ENCODE assay signal across 8 cellular contexts in the genomic region with DNA sequence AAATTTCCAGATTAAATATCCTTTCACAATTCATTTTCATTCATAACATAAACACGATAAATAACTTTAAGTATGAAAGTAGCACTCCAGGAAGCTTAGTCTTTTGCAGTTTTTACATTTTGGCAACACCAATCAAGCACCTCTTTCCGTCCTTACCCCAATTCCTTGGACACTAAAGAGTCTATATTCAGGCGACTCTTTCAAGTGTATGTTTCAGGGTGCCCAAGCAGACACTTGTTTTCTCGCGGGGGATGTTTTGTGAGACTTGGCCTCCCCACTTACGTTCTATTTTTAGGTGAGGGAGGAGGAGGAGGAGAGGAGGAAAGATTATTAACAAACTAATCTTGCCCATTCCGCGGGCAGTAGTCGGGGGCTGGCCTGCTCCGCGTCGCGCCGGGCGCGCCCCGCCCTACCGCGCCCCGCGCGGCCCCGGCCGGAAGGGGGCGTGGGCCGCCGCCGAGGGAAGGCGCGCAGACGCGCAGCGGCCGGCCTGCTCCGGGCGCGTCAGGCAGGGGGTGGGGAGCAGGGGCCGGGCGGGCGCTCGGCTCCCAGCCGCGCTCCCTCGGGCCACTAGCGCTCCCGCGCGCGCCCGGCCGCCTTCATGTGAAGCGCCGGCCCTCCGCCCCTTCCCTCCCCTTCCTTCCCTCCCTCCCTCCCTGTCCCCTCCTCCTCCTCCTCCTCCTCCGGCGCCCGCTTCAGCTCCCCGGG. TPM values are rescaled to one million over a fixed set of nuclear protein-coding genes. Genes with fewer than 3 reads are reported as not detected.
DNase-seq lines count a peak whose midpoint lies in the region; ATAC-seq and TF ChIP-seq lines count a peak whose summit lies in the region.

A gene (plus strand): TSS at position 473 of the 708 bp plus-strand sequence. CDS start 337 bp downstream, outside the sequence.

- ATAC-seq in left cardiac atrium = peak; percentile 98

- peaks cover 35% of the 10 kb centered on the region for H3K79me2 ChIP-seq in MM.1S (ENCODE audit: low read length)

- H3K36me3 ChIP-seq in GM06990 (ENCODE audit: control insufficient read depth, insufficient read depth, low read length) (no peaks in the 10 kb centered on the region), MM.1S (replicated peaks; ENCODE audit: insufficient read depth, low read length) (no peaks in the 10 kb centered on the region; the same call in 1 of the 2 replicates)

- no peaks in the 10 kb centered on the region for H4K20me1 ChIP-seq in MM.1S (ENCODE audit: insufficient read depth, low read length)

- TF ChIP-seq CTCF in GM06990 (IDR thresholded peaks at IDR 0.05; ENCODE audit: insufficient read depth, low read length, poor library complexity, severe bottlenecking) (no peak), MM.1S (IDR thresholded peaks at IDR 0.05; ENCODE audit: low read length) (no peak)

- no peaks in the 10 kb centered on the region for H3K27me3 ChIP-seq in GM06990 (replicated peaks; ENCODE audit: control insufficient read depth, insufficient read depth, low read length)
- H3K27me3 ChIP-seq in MM.1S (replicated peaks; ENCODE audit: insufficient read depth, low read length) = no peaks in the 10 kb centered on the region

- H3K4me1 ChIP-seq in MM.1S (ENCODE audit: low read length) = peaks cover 18% of the 10 kb centered on the region

- intact Hi-C loops in left cardiac atrium (cut with DNase I) (loop anchor here in 1 of 2 donors (10.0 kb wide), 1 partner anchor 183 kb away; no protein-coding TSS in a partner anchor), posterior vena cava (cut with DNase I) (no loop called here)

- WGBS in adipose tissue, 3 donors = 0 to 1% (median 0%) methylated on average over 18 to 58 of the region's 58 CpGs

- 0 out of 2 replicates have a peak, but pooled peaks cover 7% of the 10 kb centered on the region for H3F3A ChIP-seq in MM.1S (ENCODE audit: insufficient read depth, low read length)

- H3K9me2 ChIP-seq in MM.1S (replicated peaks; ENCODE audit: insufficient read depth, low read length) = no peaks in the 10 kb centered on the region

- H3K4me2 ChIP-seq in MM.1S (ENCODE audit: low read depth, low read length) = peak within 1 kb of the TSS; percentile 80

- peak within 1 kb of the TSS; percentile 77 for H3K9ac ChIP-seq in MM.1S (ENCODE audit: low read length)

- no peaks in the 10 kb centered on the region for H3K9me3 ChIP-seq in MM.1S (replicated peaks; ENCODE audit: insufficient read depth, low read length)

- DNase-seq in GM06990 (ENCODE audit: extremely low read depth, insufficient read length) (peak; percentile 87), HCEC 1CT (peak; percentile 93), MM.1S (peak; percentile 88), T follicular helper cell (ENCODE audit: low read depth) (peak; percentile 19), left cardiac atrium (peak; percentile 91), posterior vena cava (ENCODE audit: low spot score) (peak; percentile 96), ureter (ENCODE audit: low spot score) (peak; percentile 77)

- peak within 1 kb of the TSS; percentile 73 for H3K4me3 ChIP-seq in GM06990 (replicated peaks; ENCODE audit: low read depth, low read length)
- peak within 1 kb of the TSS; percentile 90 for H3K4me3 ChIP-seq in MM.1S (ENCODE audit: low read length)

- peak within 1 kb of the TSS; percentile 85 for H2AFZ ChIP-seq in MM.1S (ENCODE audit: low read length)

- peak within 1 kb of the TSS; percentile 69 for H3K27ac ChIP-seq in MM.1S (ENCODE audit: low read length)
- H3K27ac ChIP-seq in adipose tissue (ENCODE audit: low read depth, low read length) = peak within 1 kb of the TSS; percentile 60

RNA-seq across cellular contexts. Expression of the gene that starts here (rescaled TPM):
- 10 to 100 TPM; 39.3 to 94.1 (median 42.4) TPM for polyA plus RNA-seq in adipose tissue
- 10 to 100 TPM; 61.5 to 88.7 TPM for total RNA-seq in left cardiac atrium
- 100 to 1,000 TPM; 111 to 136 TPM for total RNA-seq in posterior vena cava
- total RNA-seq in ureter = 108 TPM

Comparison
In these comparisons a context has a peak if more than half of its experiments do, and no peak if none do; other contexts are left out.
1. Peak in every context shown above with its lines: DNase-seq, ATAC-seq, H3K4me3 ChIP-seq and H3K27ac ChIP-seq.
2. DNase-seq: peak in every context shown above with its lines; median percentile 96 in posterior vena cava; 93 in HCEC 1CT; 91 in left cardiac atrium; 88 in MM.1S; 87 in GM06990; 77 in ureter; 19 in T follicular helper cell.